ENCODE assay signal across 16 cellular contexts in genomic region chr14:58805605-58806358, GRCh38.
A peak's percentile ranks its signal among the peaks of the same experiment; 100 is the strongest.
DNase-seq lines count a peak whose midpoint lies in the region; ATAC-seq and TF ChIP-seq lines count a peak whose summit lies in the region.
"Had no signal": no experiment of that assay in that cellular context is flagged by ENCODE, and none has a peak within 500 bp of the region (broad histone marks: within the 10 kb centered on the region; RNA-seq: fewer than 3 reads in every experiment).

No MANE protein-coding gene starts in this region.

- H3K27ac Mint-ChIP-seq in activated CD8-positive, alpha-beta T cell treated with anti-CD3 and anti-CD28 coated beads for 36 hours: no peak overlapping the region

- CTCF ChIA-PET in activated CD8-positive, alpha-beta T cell treated with anti-CD3 and anti-CD28 coated beads for 36 hours (lab: Charles Lee): interaction anchor here (0.8 to 1.2 kb wide), 2 partner anchors 48 to 305 kb away, joined by 3 to 4 read pairs; no protein-coding TSS in a partner anchor

- H3K4me3 Mint-ChIP-seq in activated CD8-positive, alpha-beta T cell treated with anti-CD3 and anti-CD28 coated beads for 36 hours: no peak overlapping the region

- no peak overlapping the region for H3K27ac ChIP-seq in ovary
- no peak overlapping the region for H3K27ac ChIP-seq in gastroesophageal sphincter
- H3K27ac ChIP-seq: gastrocnemius medialis, stomach had no signal

- ATAC-seq in gastroesophageal sphincter: no peak
- no peak for ATAC-seq in activated CD8-positive, alpha-beta T cell treated with anti-CD3 and anti-CD28 coated beads for 36 hours

- in situ Hi-C loops in astrocyte of the spinal cord (cut with HindIII; ENCODE audit: low sequenced_read_pairs): no loop called here

- TF ChIP-seq EP300 in ovary (IDR thresholded peaks at IDR 0.05) (no peak), gastroesophageal sphincter (IDR thresholded peaks at IDR 0.05) (no peak)

- H3K27me3 Mint-ChIP-seq in activated CD8-positive, alpha-beta T cell treated with anti-CD3 and anti-CD28 coated beads for 36 hours: peaks cover 7% of the 10 kb centered on the region

- no peaks in the 10 kb centered on the region for H3K36me3 Mint-ChIP-seq in activated CD8-positive, alpha-beta T cell treated with anti-CD3 and anti-CD28 coated beads for 36 hours (ENCODE audit: low read depth)

- TF ChIP-seq CTCF in astrocyte of the spinal cord (IDR thresholded peaks at IDR 0.05; ENCODE audit: low read depth, low read length) (no peak), ovary (IDR thresholded peaks at IDR 0.05) (no peak), gastroesophageal sphincter (IDR thresholded peaks at IDR 0.05) (no peak)
- TF ChIP-seq CTCF in activated CD8-positive, alpha-beta T cell treated with anti-CD3 and anti-CD28 coated beads for 36 hours (IDR thresholded peaks at IDR 0.05): no peak

- TF ChIP-seq POLR2A in ovary (IDR thresholded peaks at IDR 0.05): no peak
- TF ChIP-seq POLR2A in gastroesophageal sphincter (IDR thresholded peaks at IDR 0.05): no peak

- H3K9me3 ChIP-seq in ovary (no peaks in the 10 kb centered on the region), gastroesophageal sphincter (no peaks in the 10 kb centered on the region)
- H3K9me3 ChIP-seq: gastrocnemius medialis, stomach had no signal

- no peaks in the 10 kb centered on the region for H3K27me3 ChIP-seq in ovary
- no peaks in the 10 kb centered on the region for H3K27me3 ChIP-seq in gastroesophageal sphincter
- H3K27me3 ChIP-seq: gastrocnemius medialis, stomach had no signal

- peak; percentile 63 for DNase-seq in M059J (ENCODE audit: low read depth)
- DNase-seq in NCI-H2196 (lab: John Stamatoyannopoulos, UW; ENCODE audit: unreplicated experiment): peak; percentile 41
- DNase-seq in astrocyte of the spinal cord (ENCODE audit: low read depth, low spot score): peak; percentile 83
- DNase-seq in skeletal muscle cell (ENCODE audit: low read depth): peak; percentile 62
- no peak for DNase-seq in ovary
- no peak for DNase-seq in NCI-H1694 treated with DMSO at 0.1 percent for 48 hours (lab: John Stamatoyannopoulos, UW)
- no peak for DNase-seq in activated CD8-positive, alpha-beta T cell treated with anti-CD3 and anti-CD28 coated beads for 36 hours
- DNase-seq: activated gamma-delta T cell; cortex of kidney; DND-41; gastrocnemius medialis; MM.1S; stimulated activated CD4-positive, alpha-beta T cell treated with anti-CD3 and anti-CD28 coated beads, Interleukin-4, amount 100 ng/mL, for 24 hours; stomach had no signal

- 61 to 64% (median 62%) methylated on average over 6 of the region's 6 CpGs for WGBS in ovary, 3 donors
- 44 to 54% methylated on average over 6 of the region's 6 CpGs for WGBS in gastroesophageal sphincter (ENCODE audit: low coverage in 1 of 2), 2 donors

- H3K36me3 ChIP-seq in ovary (no peaks in the 10 kb centered on the region), gastroesophageal sphincter (no peaks in the 10 kb centered on the region)
- H3K36me3 ChIP-seq: gastrocnemius medialis, stomach had no signal

- intact Hi-C loops in ovary (cut with DNase I): no loop called here
- intact Hi-C loops in activated CD8-positive, alpha-beta T cell treated with anti-CD3 and anti-CD28 coated beads for 36 hours (cut with micrococcal nuclease): no loop called here

- H3K9me3 Mint-ChIP-seq in activated CD8-positive, alpha-beta T cell treated with anti-CD3 and anti-CD28 coated beads for 36 hours: no peaks in the 10 kb centered on the region

- POLR2A ChIA-PET in activated CD8-positive, alpha-beta T cell treated with anti-CD3 and anti-CD28 coated beads for 36 hours (lab: Charles Lee): no interaction called here

- H3K4me1 ChIP-seq in ovary (ENCODE audit: insufficient read depth) (peaks cover 5% of the 10 kb centered on the region), gastroesophageal sphincter (peaks cover 0 to 11% (median 0%) of the 10 kb centered on the region in 3 donors)

- no peak overlapping the region for H3K4me3 ChIP-seq in astrocyte of the spinal cord (ENCODE audit: low read depth, low read length)
- H3K4me3 ChIP-seq in skeletal muscle cell (ENCODE audit: low read depth, low read length): no peak overlapping the region
- H3K4me3 ChIP-seq in ovary: no peak overlapping the region
- no peak overlapping the region for H3K4me3 ChIP-seq in gastroesophageal sphincter
- H3K4me3 ChIP-seq: gastrocnemius medialis, lung, stomach had no signal

- H3K4me1 Mint-ChIP-seq in activated CD8-positive, alpha-beta T cell treated with anti-CD3 and anti-CD28 coated beads for 36 hours (ENCODE audit: low read depth): no peaks in the 10 kb centered on the region

Comparison
In these comparisons a context has a peak if more than half of its experiments do, and no peak if none do; other contexts are left out.
1. DNase-seq: peak in M059J (single experiment), NCI-H2196 (single experiment), astrocyte of the spinal cord (single experiment) and skeletal muscle cell (single experiment); none in ovary (0 of 5), NCI-H1694 treated with DMSO at 0.1 percent for 48 hours (single experiment) and activated CD8-positive, alpha-beta T cell treated with anti-CD3 and anti-CD28 coated beads for 36 hours (single experiment).